In the genomic region with DNA sequence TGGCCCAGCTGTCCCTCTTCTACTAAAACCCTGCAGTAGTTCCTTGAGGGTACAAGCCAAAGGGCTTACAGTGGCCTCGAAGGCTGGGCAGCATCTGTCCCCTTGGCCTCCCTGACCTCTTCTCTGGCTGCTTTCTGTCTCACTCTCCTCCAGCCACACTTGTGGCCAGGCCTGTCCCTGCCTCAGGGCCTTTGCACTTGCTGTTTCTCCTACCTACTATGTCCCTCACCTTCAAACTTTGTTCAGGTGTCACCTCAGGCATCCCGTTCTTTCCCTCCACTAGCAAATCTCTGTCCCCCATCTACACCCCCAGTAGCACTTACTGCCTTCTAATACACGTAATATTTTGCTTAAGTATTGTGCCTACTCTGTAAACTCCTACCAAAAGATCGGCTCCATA, we compare ENCODE assay signal across 17 cellular contexts. TPM values are rescaled to one million over a fixed set of nuclear protein-coding genes. Genes with fewer than 3 reads are reported as not detected.
A peak's percentile ranks its signal among the peaks of the same experiment; 100 is the strongest.
DNase-seq lines count a peak whose midpoint lies in the region; ATAC-seq and TF ChIP-seq lines count a peak whose summit lies in the region.
"Had no signal": no experiment of that assay in that cellular context is flagged by ENCODE, and none has a peak within 500 bp of the region (broad histone marks: within the 10 kb centered on the region; RNA-seq: fewer than 3 reads in every experiment).

No MANE protein-coding gene starts in this region.

- intact Hi-C loops in activated naive CD4-positive, alpha-beta T cell treated with anti-CD3 and anti-CD28 coated beads for 36 hours (cut with micrococcal nuclease), result loop anchor here (10.0 kb wide), 1 partner anchor 281 kb away; no protein-coding TSS in a partner anchor

- ATAC-seq in T-cell (replicated peaks in 1 of 4) (no peak), HG03175 (IDR thresholded peaks at IDR 0.05; ENCODE audit: unreplicated experiment) (no peak), GM18505 (IDR thresholded peaks at IDR 0.05; ENCODE audit: unreplicated experiment) (no peak)
- ATAC-seq in effector memory CD8-positive, alpha-beta T cell (replicated peaks), result no peak
- ATAC-seq in stimulated activated naive B cell treated with anti-CD40 and anti-IgM and Interleukin-4, amounts not matched to agents 10 μg/mL and 1 μg/mL and 100 μg/mL, for 72 hours (replicated peaks), result no peak
- ATAC-seq: body of pancreas had no signal

- peak overlapping the region; percentile 7 for H3K27ac Mint-ChIP-seq in activated naive CD4-positive, alpha-beta T cell treated with anti-CD3 and anti-CD28 coated beads for 36 hours
- H3K27ac Mint-ChIP-seq in T-cell, result peak overlapping the region; percentile 55 to 78
- peak overlapping the region; percentile 72 to 79 for H3K27ac Mint-ChIP-seq in effector memory CD8-positive, alpha-beta T cell
- H3K27ac Mint-ChIP-seq in stimulated activated naive B cell treated with anti-CD40 and anti-IgM and Interleukin-4, amounts not matched to agents 10 μg/mL and 1 μg/mL and 100 μg/mL, for 72 hours, result peak overlapping the region; percentile 70

- DNase-seq in activated naive CD4-positive, alpha-beta T cell treated with anti-CD3 and anti-CD28 coated beads for 36 hours, result no peak
- no peak for DNase-seq in activated naive CD4-positive, alpha-beta T cell treated with anti-CD3 and anti-CD28 coated beads, Interleukin-2, amount 50 U/mL, for 16 hours
- DNase-seq in T-cell, result no peak
- DNase-seq in effector memory CD8-positive, alpha-beta T cell, result no peak
- no peak for DNase-seq in stimulated activated naive B cell treated with anti-CD40 and anti-IgM and Interleukin-4, amounts not matched to agents 10 μg/mL and 1 μg/mL and 100 μg/mL, for 72 hours
- no peak for DNase-seq in DMS153 treated with DMSO at 0.1 percent for 48 hours (lab: John Stamatoyannopoulos, UW; ENCODE audit: unreplicated experiment)
- DNase-seq: erythroblast, mesenchymal stem cell, NCI-H1048, NCI-H774, occipital lobe, Peyer's patch, uterus, WERI-Rb-1 had no signal

- no peak for TF ChIP-seq POLR2A in GM18505 (IDR thresholded peaks at IDR 0.05; ENCODE audit: borderline replicate concordance, extremely low read depth, insufficient read depth, insufficient read length)

- peaks cover 78% of the 10 kb centered on the region for H3K4me1 Mint-ChIP-seq in activated naive CD4-positive, alpha-beta T cell treated with anti-CD3 and anti-CD28 coated beads for 36 hours (ENCODE audit: low read depth)
- H3K4me1 Mint-ChIP-seq in T-cell, result peaks cover 80 to 84% (median 82%) of the 10 kb centered on the region in 3 donors
- peaks cover 58 to 67% of the 10 kb centered on the region in 2 donors for H3K4me1 Mint-ChIP-seq in effector memory CD8-positive, alpha-beta T cell (ENCODE audit: low read depth in 2 of 2)
- H3K4me1 Mint-ChIP-seq in stimulated activated naive B cell treated with anti-CD40 and anti-IgM and Interleukin-4, amounts not matched to agents 10 μg/mL and 1 μg/mL and 100 μg/mL, for 72 hours, result peaks cover 38 to 88% of the 10 kb centered on the region in 2 donors

- H3K9me3 Mint-ChIP-seq in activated naive CD4-positive, alpha-beta T cell treated with anti-CD3 and anti-CD28 coated beads for 36 hours, result no peaks in the 10 kb centered on the region
- no peaks in the 10 kb centered on the region for H3K9me3 Mint-ChIP-seq in T-cell
- H3K9me3 Mint-ChIP-seq in effector memory CD8-positive, alpha-beta T cell, result no peaks in the 10 kb centered on the region
- no peaks in the 10 kb centered on the region for H3K9me3 Mint-ChIP-seq in stimulated activated naive B cell treated with anti-CD40 and anti-IgM and Interleukin-4, amounts not matched to agents 10 μg/mL and 1 μg/mL and 100 μg/mL, for 72 hours

- H3K27me3 Mint-ChIP-seq in activated naive CD4-positive, alpha-beta T cell treated with anti-CD3 and anti-CD28 coated beads for 36 hours (ENCODE audit: low read depth), result no peaks in the 10 kb centered on the region
- H3K27me3 Mint-ChIP-seq in T-cell, result no peaks in the 10 kb centered on the region
- H3K27me3 Mint-ChIP-seq in effector memory CD8-positive, alpha-beta T cell, result no peaks in the 10 kb centered on the region
- no peaks in the 10 kb centered on the region for H3K27me3 Mint-ChIP-seq in stimulated activated naive B cell treated with anti-CD40 and anti-IgM and Interleukin-4, amounts not matched to agents 10 μg/mL and 1 μg/mL and 100 μg/mL, for 72 hours

- CTCF ChIA-PET in activated naive CD4-positive, alpha-beta T cell treated with anti-CD3 and anti-CD28 coated beads for 36 hours (lab: Charles Lee), result no interaction called here
- CTCF ChIA-PET in T-cell (lab: Charles Lee), result no interaction called here

- no peak overlapping the region for H3K4me3 Mint-ChIP-seq in activated naive CD4-positive, alpha-beta T cell treated with anti-CD3 and anti-CD28 coated beads for 36 hours
- peak overlapping the region in 1 of 3 donors; percentile 38 for H3K4me3 Mint-ChIP-seq in T-cell
- no peak overlapping the region for H3K4me3 Mint-ChIP-seq in effector memory CD8-positive, alpha-beta T cell
- H3K4me3 Mint-ChIP-seq in stimulated activated naive B cell treated with anti-CD40 and anti-IgM and Interleukin-4, amounts not matched to agents 10 μg/mL and 1 μg/mL and 100 μg/mL, for 72 hours, result no peak overlapping the region

- H3K36me3 Mint-ChIP-seq in activated naive CD4-positive, alpha-beta T cell treated with anti-CD3 and anti-CD28 coated beads for 36 hours (ENCODE audit: low read depth), result peaks cover 15% of the 10 kb centered on the region
- H3K36me3 Mint-ChIP-seq in T-cell, result peaks cover 3% of the 10 kb centered on the region
- H3K36me3 Mint-ChIP-seq in effector memory CD8-positive, alpha-beta T cell (ENCODE audit: insufficient read depth), result peaks cover 25% of the 10 kb centered on the region
- H3K36me3 Mint-ChIP-seq in stimulated activated naive B cell treated with anti-CD40 and anti-IgM and Interleukin-4, amounts not matched to agents 10 μg/mL and 1 μg/mL and 100 μg/mL, for 72 hours, result peaks cover 11 to 25% of the 10 kb centered on the region in 2 donors

- POLR2A ChIA-PET in T-cell (lab: Charles Lee), result no interaction called here

RNA-seq across cellular contexts. Expression of gene ABCC1, which starts 6.0 kb away (rescaled TPM):
- 10 to 100 TPM; 40.3 to 41.0 TPM for total RNA-seq in activated naive CD4-positive, alpha-beta T cell treated with anti-CD3 and anti-CD28 coated beads for 36 hours
- 10 to 100 TPM; 59.4 to 68.1 (median 63.0) TPM for total RNA-seq in T-cell

Comparison
In these comparisons a context has a peak if more than half of its experiments do, and no peak if none do; other contexts are left out.
1. H3K27ac Mint-ChIP-seq: peak in every context shown above with its lines; median percentile 76 in effector memory CD8-positive, alpha-beta T cell; 70 in stimulated activated naive B cell treated with anti-CD40 and anti-IgM and Interleukin-4, amounts not matched to agents 10 μg/mL and 1 μg/mL and 100 μg/mL, for 72 hours; 66 in T-cell; 7 in activated naive CD4-positive, alpha-beta T cell treated with anti-CD3 and anti-CD28 coated beads for 36 hours.